Comparison of ENCODE assay signal across 17 cellular contexts in the genomic region with DNA sequence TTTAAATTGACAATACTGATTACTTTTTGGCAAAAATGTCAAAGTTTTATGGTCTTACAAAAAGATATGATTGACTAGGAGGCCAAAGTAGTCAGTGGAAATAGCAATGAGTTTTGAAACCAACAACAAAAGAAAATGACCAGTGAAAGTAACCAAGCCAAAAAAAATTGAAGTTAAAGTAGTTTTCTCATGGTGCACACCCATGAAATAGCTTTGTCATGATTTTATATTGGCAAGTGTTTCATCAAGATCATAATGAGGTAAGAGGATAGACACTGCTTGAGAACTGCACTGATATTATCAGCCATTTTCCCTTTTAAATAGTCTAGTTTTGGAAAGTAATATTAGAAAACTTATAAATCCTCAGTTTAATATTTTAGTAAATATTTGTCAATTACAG.
"Had no signal": no experiment of that assay in that cellular context is flagged by ENCODE, and none has a peak within 500 bp of the region (broad histone marks: within the 10 kb centered on the region; RNA-seq: fewer than 3 reads in every experiment).

No MANE protein-coding gene starts in this region.

- H3K4me3 Mint-ChIP-seq: activated naive CD8-positive, alpha-beta T cell treated with anti-CD3 and anti-CD28 coated beads, Interleukin-2, amount 10 ng/mL, durations not matched to agents 7 days and 5 days; naive thymus-derived CD8-positive, alpha-beta T cell; WTC11 had no signal

- H3K27ac ChIP-seq: ascending aorta, breast epithelium, parathyroid adenoma, upper lobe of left lung had no signal

- H3K9me3 ChIP-seq: ascending aorta, breast epithelium, esophagus muscularis mucosa, mucosa of descending colon, upper lobe of left lung had no signal

- DNase-seq: activated CD4-positive, alpha-beta T cell treated with anti-CD3 and anti-CD28 coated beads for 4 hours; activated CD8-positive, alpha-beta memory T cell treated with anti-CD3 and anti-CD28 coated beads, Interleukin-2, amount 50 U/mL, for 48 hours; activated naive CD8-positive, alpha-beta T cell treated with anti-CD3 and anti-CD28 coated beads, Interleukin-2, amount 10 ng/mL, durations not matched to agents 7 days and 5 days; left colon; mucosa of descending colon; naive thymus-derived CD8-positive, alpha-beta T cell; stimulated activated CD4-positive, alpha-beta T cell treated with anti-CD3 and anti-CD28 coated beads, Interleukin-4, amount 100 ng/mL, for 4 hours; stimulated activated CD8-positive, alpha-beta memory T cell treated with anti-CD3 and anti-CD28 coated beads, Interleukin-4, amount 100 ng/mL, for 48 hours; stimulated activated naive CD8-positive, alpha-beta T cell treated with anti-CD3 and anti-CD28 coated beads, Interleukin-15, Interleukin-2, amounts not matched to agents 100 U/mL and 50 U/mL, for 24 hours; SW 1271; upper lobe of left lung had no signal

- H3K27me3 Mint-ChIP-seq: activated naive CD8-positive, alpha-beta T cell treated with anti-CD3 and anti-CD28 coated beads, Interleukin-2, amount 10 ng/mL, durations not matched to agents 7 days and 5 days; naive thymus-derived CD8-positive, alpha-beta T cell had no signal

- H3K27me3 ChIP-seq: ascending aorta, breast epithelium, esophagus muscularis mucosa, upper lobe of left lung had no signal

- H2AFZ ChIP-seq: parathyroid adenoma had no signal

- H3K36me3 Mint-ChIP-seq: activated naive CD8-positive, alpha-beta T cell treated with anti-CD3 and anti-CD28 coated beads, Interleukin-2, amount 10 ng/mL, durations not matched to agents 7 days and 5 days; naive thymus-derived CD8-positive, alpha-beta T cell; WTC11 had no signal

- H3K4me3 ChIP-seq: ascending aorta, breast epithelium, esophagus muscularis mucosa, mucosa of descending colon, smooth muscle cell, upper lobe of left lung had no signal

- H3K9ac ChIP-seq: parathyroid adenoma had no signal

- H3K36me3 ChIP-seq: ascending aorta, breast epithelium, esophagus muscularis mucosa, upper lobe of left lung had no signal

- H3K4me1 Mint-ChIP-seq: activated naive CD8-positive, alpha-beta T cell treated with anti-CD3 and anti-CD28 coated beads, Interleukin-2, amount 10 ng/mL, durations not matched to agents 7 days and 5 days; naive thymus-derived CD8-positive, alpha-beta T cell had no signal

- H3K4me2 ChIP-seq: smooth muscle cell had no signal

- H3K27ac Mint-ChIP-seq: activated naive CD8-positive, alpha-beta T cell treated with anti-CD3 and anti-CD28 coated beads, Interleukin-2, amount 10 ng/mL, durations not matched to agents 7 days and 5 days; naive thymus-derived CD8-positive, alpha-beta T cell; WTC11 had no signal

- H3K4me1 ChIP-seq: ascending aorta, breast epithelium, parathyroid adenoma, upper lobe of left lung had no signal

- ATAC-seq: left colon; mucosa of descending colon; naive thymus-derived CD8-positive, alpha-beta T cell; stimulated activated naive CD8-positive, alpha-beta T cell treated with anti-CD3 and anti-CD28 coated beads, Interleukin-15, Interleukin-2, amounts not matched to agents 100 U/mL and 50 U/mL, for 24 hours; WTC11 had no signal

- H3K79me2 ChIP-seq: parathyroid adenoma had no signal
